In the genomic region with DNA sequence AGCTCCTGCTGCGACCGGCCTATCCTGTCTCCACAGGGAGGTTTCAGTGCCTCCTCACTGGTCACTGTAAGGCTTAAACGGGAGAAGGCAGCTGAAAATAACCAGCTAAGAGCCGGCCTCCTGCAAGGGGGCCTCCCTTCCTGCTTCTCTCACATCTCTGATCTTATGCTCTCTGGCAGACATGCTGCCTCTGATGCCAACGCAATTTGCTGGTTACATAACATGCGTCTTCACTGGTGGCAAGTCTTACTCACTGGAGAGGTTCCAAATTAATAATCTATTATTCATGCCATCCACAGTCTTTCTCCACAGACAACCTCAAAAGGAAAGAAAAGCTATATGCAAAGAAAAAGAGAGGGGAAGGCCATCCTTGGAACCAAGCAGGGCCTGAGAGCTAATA, we compare ENCODE assay signal across 17 cellular contexts.
DNase-seq lines count a peak whose midpoint lies in the region; TF ChIP-seq lines count a peak whose summit lies in the region.
"Had no signal": no experiment of that assay in that cellular context is flagged by ENCODE, and none has a peak within 500 bp of the region (broad histone marks: within the 10 kb centered on the region; RNA-seq: fewer than 3 reads in every experiment).

No MANE protein-coding gene starts in this region.

- no peak overlapping the region for H3K27ac Mint-ChIP-seq in MCF 10A (ENCODE audit: low read depth, unreplicated experiment)
- H3K27ac Mint-ChIP-seq: B cell; CD4-positive, alpha-beta T cell; CD8-positive, alpha-beta T cell had no signal

- POLR2A ChIA-PET in MCF 10A (lab: Yijun Ruan, JAX): no interaction called here

- no peaks in the 10 kb centered on the region for H3K27me3 ChIP-seq in mammary epithelial cell (ENCODE audit: insufficient read depth, low read length)
- H3K27me3 ChIP-seq: BLaER1 treated with 17β-estradiol and CSF1 and Interleukin-3, amounts not matched to agents 10 nM and 100 nM had no signal

- no peaks in the 10 kb centered on the region for H3K36me3 ChIP-seq in mammary epithelial cell (ENCODE audit: insufficient read depth, low read length)
- H3K36me3 ChIP-seq: BLaER1 treated with 17β-estradiol and CSF1 and Interleukin-3, amounts not matched to agents 10 nM and 100 nM had no signal

- BruUV-seq in MCF 10A (replicated peaks; lab: Mats Ljungman, UMichigan) (no TSS peak), mammary epithelial cell (replicated peaks; lab: Mats Ljungman, UMichigan) (no TSS peak)

- H3K4me2 ChIP-seq in mammary epithelial cell (ENCODE audit: insufficient read depth, low read depth, low read length): no peak overlapping the region
- H3K4me2 ChIP-seq: A549; BLaER1 treated with 17β-estradiol and CSF1 and Interleukin-3, amounts not matched to agents 10 nM and 100 nM had no signal

- H3K9me3 ChIP-seq in mammary epithelial cell (replicated peaks; ENCODE audit: insufficient read depth, low read length): no peaks in the 10 kb centered on the region
- H3K9me3 ChIP-seq: A549; BLaER1 treated with 17β-estradiol and CSF1 and Interleukin-3, amounts not matched to agents 10 nM and 100 nM; Caco-2 had no signal

- H3K4me3 Mint-ChIP-seq in MCF 10A (ENCODE audit: unreplicated experiment): no peak overlapping the region
- H3K4me3 Mint-ChIP-seq: B cell; CD4-positive, alpha-beta T cell; CD8-positive, alpha-beta T cell had no signal

- H3K4me3 ChIP-seq in mammary epithelial cell (replicated peaks in 1 of 3; ENCODE audit: insufficient read depth in 1 of 3, low read depth in 2 of 3, low read length in 3 of 3): no peak overlapping the region
- H3K4me3 ChIP-seq: A549; BLaER1 treated with 17β-estradiol and CSF1 and Interleukin-3, amounts not matched to agents 10 nM and 100 nM had no signal

- in situ Hi-C loops in mammary epithelial cell (cut with MboI; ENCODE audit: low sequenced_read_pairs in 2 of 2): no loop called here

- no peak overlapping the region for H2AFZ ChIP-seq in mammary epithelial cell (ENCODE audit: low read depth, low read length)

- no peaks in the 10 kb centered on the region for H3K4me1 Mint-ChIP-seq in MCF 10A (ENCODE audit: insufficient read depth, unreplicated experiment)
- H3K4me1 Mint-ChIP-seq: B cell had no signal

- no peaks in the 10 kb centered on the region for H3K36me3 Mint-ChIP-seq in MCF 10A (ENCODE audit: insufficient read depth, unreplicated experiment)
- H3K36me3 Mint-ChIP-seq: CD8-positive, alpha-beta T cell had no signal

- 84% methylated on average over 6 of the region's 6 CpGs for WGBS in mammary epithelial cell (ENCODE audit: low coverage, missing lambda C conversion rate)

- DNase-seq in MCF 10A (ENCODE audit: unreplicated experiment) (peak; percentile 22), mammary epithelial cell (no peak), putamen (ENCODE audit: low spot score) (peak; percentile 34), SIG-M5 (lab: John Stamatoyannopoulos, UW) (no peak), NCI-H2107 treated with DMSO at 0.1 percent for 48 hours (lab: John Stamatoyannopoulos, UW; ENCODE audit: unreplicated experiment) (no peak)
- DNase-seq: AML-193; Caco-2; Calu3; CD4-positive, alpha-beta T cell; CD8-positive, alpha-beta T cell; DMS79 treated with DMSO at 0.1 percent for 48 hours; GF-D8 had no signal

- dilution Hi-C loops in mammary epithelial cell (cut with HindIII; ENCODE audit: low sequenced_read_pairs): no loop called here

- H3K27ac ChIP-seq in mammary epithelial cell (ENCODE audit: insufficient read depth, low read depth, low read length): no peak overlapping the region
- H3K27ac ChIP-seq: 22Rv1; A549; BLaER1 treated with 17β-estradiol and CSF1 and Interleukin-3, amounts not matched to agents 10 nM and 100 nM; C4-2B had no signal

- no peaks in the 10 kb centered on the region for H4K20me1 ChIP-seq in mammary epithelial cell (ENCODE audit: insufficient read depth, low read length)
- H4K20me1 ChIP-seq: BLaER1 treated with 17β-estradiol and CSF1 and Interleukin-3, amounts not matched to agents 10 nM and 100 nM had no signal

- TF ChIP-seq CTCF in MCF 10A (IDR thresholded peaks at IDR 0.05; ENCODE audit: unreplicated experiment) (no peak), mammary epithelial cell (conservative IDR thresholded peaks at IDR 0.05 in 1 of 2, IDR thresholded peaks at IDR 0.05 in 1 of 2; ENCODE audit: extremely low read depth in 1 of 2, insufficient read depth in 1 of 2, low read depth in 1 of 2, low read length in 2 of 2) (no peak)

- no peaks in the 10 kb centered on the region for H3K4me1 ChIP-seq in mammary epithelial cell (ENCODE audit: insufficient read depth, low read length)
- H3K4me1 ChIP-seq: A549, Caco-2 had no signal

- H3K27me3 Mint-ChIP-seq in MCF 10A (ENCODE audit: insufficient read depth, unreplicated experiment): no peaks in the 10 kb centered on the region

- H3K9me3 Mint-ChIP-seq in MCF 10A (ENCODE audit: unreplicated experiment): peaks cover 27% of the 10 kb centered on the region

- no peaks in the 10 kb centered on the region for H3K79me2 ChIP-seq in mammary epithelial cell (ENCODE audit: insufficient read depth, low read length)

- CTCF ChIA-PET in MCF 10A (lab: Yijun Ruan, JAX) (no interaction called here), mammary epithelial cell (lab: Charles Lee; ENCODE audit: low non-redundant PET) (no interaction called here)

- no peak overlapping the region for H3K9ac ChIP-seq in mammary epithelial cell (ENCODE audit: insufficient read depth, low read length)
- H3K9ac ChIP-seq: BLaER1 treated with 17β-estradiol and CSF1 and Interleukin-3, amounts not matched to agents 10 nM and 100 nM had no signal

- intact Hi-C loops in MCF 10A (cut with micrococcal nuclease): no loop called here
- intact Hi-C loops in mammary epithelial cell (cut with micrococcal nuclease): loop anchor here (10.0 kb wide), 1 partner anchor 146 kb away; no protein-coding TSS in a partner anchor

Comparison
In these comparisons a context has a peak if more than half of its experiments do, and no peak if none do; other contexts are left out.
1. DNase-seq: peak in MCF 10A (single experiment) and putamen (single experiment); none in mammary epithelial cell (single experiment), SIG-M5 (single experiment) and NCI-H2107 treated with DMSO at 0.1 percent for 48 hours (single experiment).